In the genomic region with DNA sequence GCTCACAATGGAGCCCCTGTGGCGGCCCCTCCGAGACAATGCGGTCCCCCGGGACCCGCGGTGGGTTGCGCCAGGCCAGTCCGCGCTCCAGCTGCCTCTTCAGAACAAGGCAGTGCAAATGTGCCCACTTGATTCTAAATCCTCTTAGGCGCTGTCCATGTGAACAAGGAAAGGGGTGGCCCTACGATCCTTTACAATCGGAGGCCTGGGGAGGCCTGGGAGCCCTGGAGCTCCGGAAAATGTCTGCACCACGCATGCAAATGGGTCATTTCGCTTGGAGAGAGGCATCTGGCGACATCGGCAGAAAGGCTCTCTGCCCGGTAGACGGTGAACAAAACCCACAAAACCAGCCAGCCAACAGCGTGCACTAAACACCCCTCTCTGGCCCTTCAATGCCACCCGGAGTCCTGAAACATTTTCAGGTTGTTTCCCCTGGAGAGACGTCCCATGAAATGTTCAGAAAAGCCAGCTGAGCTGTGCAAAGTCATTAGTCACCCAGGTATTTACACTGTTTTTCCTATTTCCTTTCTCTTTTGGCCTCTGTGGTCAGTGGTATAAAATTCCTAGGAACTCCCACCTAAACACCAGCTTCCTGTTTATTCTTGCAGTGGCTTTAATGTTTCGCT, we compare ENCODE assay signal across 8 cellular contexts.
A peak's percentile ranks its signal among the peaks of the same experiment; 100 is the strongest.
DNase-seq lines count a peak whose midpoint lies in the region; ATAC-seq, FAIRE-seq and TF ChIP-seq lines count a peak whose summit lies in the region.

No MANE protein-coding gene starts in this region.

- H3K4me1 ChIP-seq in BLaER1 treated with 17β-estradiol and CSF1 and Interleukin-3, amounts not matched to agents 10 nM and 100 nM, result peaks cover 12 to 41% (median 29%) of the 10 kb centered on the region in 10 experiments
- H3K4me1 ChIP-seq in suprapubic skin, result peaks cover 30% of the 10 kb centered on the region

- FAIRE-seq in HTR-8/SVneo (lab: Jason Lieb, UNC), result no peak

- H3K27me3 Mint-ChIP-seq in effector memory CD8-positive, alpha-beta T cell, result no peaks in the 10 kb centered on the region
- H3K27me3 Mint-ChIP-seq in memory B cell, result no peaks in the 10 kb centered on the region

- peak overlapping the region; percentile 76 to 96 (median 91) for H3K4me2 ChIP-seq in BLaER1 treated with 17β-estradiol and CSF1 and Interleukin-3, amounts not matched to agents 10 nM and 100 nM

- peak; percentile 64 for DNase-seq in HTR-8/SVneo (ENCODE audit: insufficient read length, low spot score)
- DNase-seq in T1000 (lab: John Stamatoyannopoulos, UW), result peak; percentile 14
- peak in 1 of 3 experiments; percentile 2 for DNase-seq in effector memory CD8-positive, alpha-beta T cell
- peak in 1 of 2 donors; percentile 32 for DNase-seq in memory B cell (ENCODE audit: low spot score in 2 of 2)
- DNase-seq in suprapubic skin (ENCODE audit: low spot score in 2 of 2), result no peak
- DNase-seq in NCI-H1048 (lab: John Stamatoyannopoulos, UW), result no peak

- peak overlapping the region; percentile 67 to 89 (median 82); a peak in 21 of 22 replicates for H3K27ac ChIP-seq in BLaER1 treated with 17β-estradiol and CSF1 and Interleukin-3, amounts not matched to agents 10 nM and 100 nM
- H3K27ac ChIP-seq in suprapubic skin, result peak overlapping the region; percentile 75

- H3K4me3 ChIP-seq in BLaER1 treated with 17β-estradiol and CSF1 and Interleukin-3, amounts not matched to agents 10 nM and 100 nM, result peak overlapping the region; percentile 40 to 71 (median 58)
- H3K4me3 ChIP-seq in suprapubic skin, result peak overlapping the region; percentile 59

- H3K4me1 Mint-ChIP-seq in effector memory CD8-positive, alpha-beta T cell (ENCODE audit: low read depth in 2 of 2), result peaks cover 0 to 12% of the 10 kb centered on the region in 2 donors
- H3K4me1 Mint-ChIP-seq in memory B cell, result peaks cover 8% of the 10 kb centered on the region

- H3K36me3 Mint-ChIP-seq in effector memory CD8-positive, alpha-beta T cell (ENCODE audit: insufficient read depth), result peaks cover 3% of the 10 kb centered on the region
- no peaks in the 10 kb centered on the region for H3K36me3 Mint-ChIP-seq in memory B cell

- ATAC-seq in GM18868 (IDR thresholded peaks at IDR 0.05; ENCODE audit: unreplicated experiment) (peak; percentile 35), memory B cell (ENCODE audit: low read depth) (peak; percentile 41)
- ATAC-seq in effector memory CD8-positive, alpha-beta T cell (replicated peaks), result peak; percentile 20

- TF ChIP-seq POLR2A in suprapubic skin (IDR thresholded peaks at IDR 0.05), result no peak

- no peaks in the 10 kb centered on the region for H3K27me3 ChIP-seq in BLaER1 treated with 17β-estradiol and CSF1 and Interleukin-3, amounts not matched to agents 10 nM and 100 nM
- H3K27me3 ChIP-seq in suprapubic skin, result no peaks in the 10 kb centered on the region

- no peak for TF ChIP-seq CTCF in suprapubic skin (IDR thresholded peaks at IDR 0.05)

- H3K9me3 Mint-ChIP-seq in effector memory CD8-positive, alpha-beta T cell, result no peaks in the 10 kb centered on the region
- no peaks in the 10 kb centered on the region for H3K9me3 Mint-ChIP-seq in memory B cell

- no peaks in the 10 kb centered on the region for H3K36me3 ChIP-seq in BLaER1 treated with 17β-estradiol and CSF1 and Interleukin-3, amounts not matched to agents 10 nM and 100 nM
- H3K36me3 ChIP-seq in suprapubic skin, result no peaks in the 10 kb centered on the region

- H3K9ac ChIP-seq in BLaER1 treated with 17β-estradiol and CSF1 and Interleukin-3, amounts not matched to agents 10 nM and 100 nM, result peak overlapping the region; percentile 74 to 83 (median 82); a peak in 21 of 22 replicates

- H3K27ac Mint-ChIP-seq in effector memory CD8-positive, alpha-beta T cell, result peak overlapping the region; percentile 46 to 74
- peak overlapping the region; percentile 28 for H3K27ac Mint-ChIP-seq in memory B cell

- WGBS in suprapubic skin, result 44% methylated on average over 16 of the region's 23 CpGs

- no peaks in the 10 kb centered on the region for H3K9me3 ChIP-seq in BLaER1 treated with 17β-estradiol and CSF1 and Interleukin-3, amounts not matched to agents 10 nM and 100 nM (replicated peaks in 1 of 11)
- H3K9me3 ChIP-seq in suprapubic skin, result no peaks in the 10 kb centered on the region

- H4K20me1 ChIP-seq in BLaER1 treated with 17β-estradiol and CSF1 and Interleukin-3, amounts not matched to agents 10 nM and 100 nM, result no peaks in the 10 kb centered on the region

- peak overlapping the region; percentile 69 to 72 for H3K4me3 Mint-ChIP-seq in effector memory CD8-positive, alpha-beta T cell
- H3K4me3 Mint-ChIP-seq in memory B cell, result peak overlapping the region; percentile 71

- TF ChIP-seq EP300 in suprapubic skin (IDR thresholded peaks at IDR 0.05), result no peak

Comparison
In these comparisons a context has a peak if more than half of its experiments do, and no peak if none do; other contexts are left out.
1. DNase-seq: peak in HTR-8/SVneo (single experiment) and T1000 (single experiment); none in suprapubic skin (0 of 2) and NCI-H1048 (single experiment).
2. Peak in every context shown above with its lines, with median percentiles within 50 percentile points of each other: ATAC-seq.